ENCODE assay signal across 10 cellular contexts in genomic region chr6:15336905-15337583, GRCh38.
DNase-seq lines count a peak whose midpoint lies in the region; ATAC-seq and TF ChIP-seq lines count a peak whose summit lies in the region.
"Had no signal": no experiment of that assay in that cellular context is flagged by ENCODE, and none has a peak within 500 bp of the region (broad histone marks: within the 10 kb centered on the region; RNA-seq: fewer than 3 reads in every experiment).

No MANE protein-coding gene starts in this region.

- no peak overlapping the region for H3K4me2 ChIP-seq in mammary epithelial cell (ENCODE audit: insufficient read depth, low read depth, low read length)
- H3K4me2 ChIP-seq in MM.1S (ENCODE audit: low read depth, low read length) = no peak overlapping the region

- TF ChIP-seq CTCF in mammary epithelial cell (conservative IDR thresholded peaks at IDR 0.05 in 1 of 2, IDR thresholded peaks at IDR 0.05 in 1 of 2; ENCODE audit: extremely low read depth in 1 of 2, insufficient read depth in 1 of 2, low read depth in 1 of 2, low read length in 2 of 2) (no peak), MM.1S (IDR thresholded peaks at IDR 0.05; ENCODE audit: low read length) (no peak), adrenal gland (IDR thresholded peaks at IDR 0.05) (no peak)

- H3K27ac Mint-ChIP-seq in activated T-helper 17 cell treated with anti-CD3 and anti-CD28 coated beads, Interleukin-2, amount 50 U/mL, for 72 hours = peak overlapping the region; percentile 37
- peak overlapping the region; percentile 3 to 87 (median 68) for H3K27ac Mint-ChIP-seq in naive thymus-derived CD8-positive, alpha-beta T cell

- no peaks in the 10 kb centered on the region for H4K20me1 ChIP-seq in mammary epithelial cell (ENCODE audit: insufficient read depth, low read length)
- H4K20me1 ChIP-seq in MM.1S (ENCODE audit: insufficient read depth, low read length) = peaks cover 9% of the 10 kb centered on the region

- peaks cover 98% of the 10 kb centered on the region for H3K79me2 ChIP-seq in mammary epithelial cell (ENCODE audit: insufficient read depth, low read length)
- H3K79me2 ChIP-seq in MM.1S (ENCODE audit: low read length) = peaks cover 92% of the 10 kb centered on the region

- H3K27ac ChIP-seq in KOPT-K1 (ENCODE audit: low read depth, low read length, poor library complexity, severe bottlenecking) (peak overlapping the region; percentile 39), mammary epithelial cell (ENCODE audit: insufficient read depth, low read depth, low read length) (no peak overlapping the region), MM.1S (ENCODE audit: low read length) (no peak overlapping the region), adrenal gland (no peak overlapping the region)

- H2AFZ ChIP-seq in mammary epithelial cell (ENCODE audit: low read depth, low read length) (no peak overlapping the region), MM.1S (ENCODE audit: low read length) (no peak overlapping the region)

- no peaks in the 10 kb centered on the region for H3K9me3 ChIP-seq in KOPT-K1 (ENCODE audit: insufficient read depth, low read length, poor library complexity, severe bottlenecking)
- H3K9me3 ChIP-seq in mammary epithelial cell (replicated peaks; ENCODE audit: insufficient read depth, low read length) = no peaks in the 10 kb centered on the region
- H3K9me3 ChIP-seq in MM.1S (replicated peaks; ENCODE audit: insufficient read depth, low read length) = no peaks in the 10 kb centered on the region
- no peaks in the 10 kb centered on the region for H3K9me3 ChIP-seq in adrenal gland (replicated peaks in 1 of 3)

- H3K9me3 Mint-ChIP-seq in activated T-helper 17 cell treated with anti-CD3 and anti-CD28 coated beads, Interleukin-2, amount 50 U/mL, for 72 hours = no peaks in the 10 kb centered on the region
- H3K9me3 Mint-ChIP-seq in naive thymus-derived CD8-positive, alpha-beta T cell = no peaks in the 10 kb centered on the region

- DNase-seq in DMS 273 (lab: John Stamatoyannopoulos, UW; ENCODE audit: unreplicated experiment) (peak; percentile 61), mammary epithelial cell (no peak), MM.1S (no peak), adrenal gland (no peak)
- no peak for DNase-seq in naive thymus-derived CD8-positive, alpha-beta T cell
- DNase-seq: NCI-H748 treated with DMSO at 0.1 percent for 48 hours, SIG-M5 had no signal

- dilution Hi-C loops in mammary epithelial cell (cut with HindIII; ENCODE audit: low sequenced_read_pairs) = no loop called here

- H3K4me1 Mint-ChIP-seq in activated T-helper 17 cell treated with anti-CD3 and anti-CD28 coated beads, Interleukin-2, amount 50 U/mL, for 72 hours = peaks cover 65% of the 10 kb centered on the region
- peaks cover 51 to 92% (median 84%) of the 10 kb centered on the region in 4 donors for H3K4me1 Mint-ChIP-seq in naive thymus-derived CD8-positive, alpha-beta T cell

- intact Hi-C loops in mammary epithelial cell (cut with micrococcal nuclease) = loop anchor here (1.0 kb wide), 1 partner anchor 34 kb away; no protein-coding TSS in a partner anchor
- intact Hi-C loops in adrenal gland (cut with DNase I) = no loop called here

- H3K9ac ChIP-seq in mammary epithelial cell (ENCODE audit: insufficient read depth, low read length) (no peak overlapping the region), MM.1S (ENCODE audit: low read length) (no peak overlapping the region)

- no TSS peak for BruUV-seq in mammary epithelial cell (replicated peaks; lab: Mats Ljungman, UMichigan)

- no peak overlapping the region for H3K4me3 ChIP-seq in mammary epithelial cell (replicated peaks in 1 of 3; ENCODE audit: insufficient read depth in 1 of 3, low read depth in 2 of 3, low read length in 3 of 3)
- no peak overlapping the region for H3K4me3 ChIP-seq in MM.1S (ENCODE audit: low read length)
- no peak overlapping the region for H3K4me3 ChIP-seq in adrenal gland

- POLR2A ChIA-PET in naive thymus-derived CD8-positive, alpha-beta T cell (lab: Charles Lee) = no interaction called here

- H3K4me3 Mint-ChIP-seq in activated T-helper 17 cell treated with anti-CD3 and anti-CD28 coated beads, Interleukin-2, amount 50 U/mL, for 72 hours = no peak overlapping the region
- H3K4me3 Mint-ChIP-seq in naive thymus-derived CD8-positive, alpha-beta T cell = peak overlapping the region in 7 of 10 donors; percentile 0 to 58 (median 20)

- peaks cover 12% of the 10 kb centered on the region for H3K4me1 ChIP-seq in mammary epithelial cell (ENCODE audit: insufficient read depth, low read length)
- H3K4me1 ChIP-seq in MM.1S (ENCODE audit: low read length) = peaks cover 21% of the 10 kb centered on the region
- H3K4me1 ChIP-seq in adrenal gland (replicated peaks in 1 of 2) = peaks cover 22 to 29% of the 10 kb centered on the region in 2 donors

- H3K36me3 Mint-ChIP-seq in activated T-helper 17 cell treated with anti-CD3 and anti-CD28 coated beads, Interleukin-2, amount 50 U/mL, for 72 hours (ENCODE audit: low read depth) = peaks cover 73% of the 10 kb centered on the region
- H3K36me3 Mint-ChIP-seq in naive thymus-derived CD8-positive, alpha-beta T cell = no peaks in the 10 kb centered on the region

- no peak for TF ChIP-seq POLR2A in adrenal gland (IDR thresholded peaks at IDR 0.05)

- H3F3A ChIP-seq in MM.1S (ENCODE audit: insufficient read depth, low read length) = peaks cover 2% of the 10 kb centered on the region; the same call in 1 of the 2 replicates

- 98% methylated on average over 8 of the region's 10 CpGs for whole genome bisulfite sequencing in mammary epithelial cell (ENCODE audit: low coverage, missing lambda C conversion rate)
- whole genome bisulfite sequencing in adrenal gland, 4 donors = 66 to 74% (median 68%) methylated on average over 10 of the region's 10 CpGs

- H3K36me3 ChIP-seq in KOPT-K1 (ENCODE audit: insufficient read depth, low read length) = no peaks in the 10 kb centered on the region
- H3K36me3 ChIP-seq in mammary epithelial cell (ENCODE audit: insufficient read depth, low read length) = no peaks in the 10 kb centered on the region
- H3K36me3 ChIP-seq in MM.1S (replicated peaks; ENCODE audit: insufficient read depth, low read length) = no peaks in the 10 kb centered on the region
- no peaks in the 10 kb centered on the region for H3K36me3 ChIP-seq in adrenal gland (replicated peaks in 1 of 2)

- H3K9me2 ChIP-seq in MM.1S (replicated peaks; ENCODE audit: insufficient read depth, low read length) = no peaks in the 10 kb centered on the region

- ATAC-seq in activated T-helper 17 cell treated with anti-CD3 and anti-CD28 coated beads, Interleukin-2, amount 50 U/mL, for 72 hours (replicated peaks) = no peak
- peak in 1 of 2 donors; percentile 37 for ATAC-seq in naive thymus-derived CD8-positive, alpha-beta T cell
- ATAC-seq: activated CD4-positive, CD25-positive, alpha-beta regulatory T cell treated with anti-CD3 and anti-CD28 coated beads, Interleukin-2, amount 50 U/mL, for 24 hours had no signal

- CTCF ChIA-PET in mammary epithelial cell (lab: Charles Lee; ENCODE audit: low non-redundant PET) = no interaction called here

- no peaks in the 10 kb centered on the region for H3K27me3 Mint-ChIP-seq in activated T-helper 17 cell treated with anti-CD3 and anti-CD28 coated beads, Interleukin-2, amount 50 U/mL, for 72 hours
- no peaks in the 10 kb centered on the region for H3K27me3 Mint-ChIP-seq in naive thymus-derived CD8-positive, alpha-beta T cell

- in situ Hi-C loops in mammary epithelial cell (cut with MboI; ENCODE audit: low sequenced_read_pairs in 2 of 2) = no loop called here

- no peaks in the 10 kb centered on the region for H3K27me3 ChIP-seq in mammary epithelial cell (ENCODE audit: insufficient read depth, low read length)
- no peaks in the 10 kb centered on the region for H3K27me3 ChIP-seq in MM.1S (replicated peaks; ENCODE audit: insufficient read depth, low read length)
- no peaks in the 10 kb centered on the region for H3K27me3 ChIP-seq in adrenal gland
